22 cellular contexts compared by ENCODE assay signal in the genomic region with DNA sequence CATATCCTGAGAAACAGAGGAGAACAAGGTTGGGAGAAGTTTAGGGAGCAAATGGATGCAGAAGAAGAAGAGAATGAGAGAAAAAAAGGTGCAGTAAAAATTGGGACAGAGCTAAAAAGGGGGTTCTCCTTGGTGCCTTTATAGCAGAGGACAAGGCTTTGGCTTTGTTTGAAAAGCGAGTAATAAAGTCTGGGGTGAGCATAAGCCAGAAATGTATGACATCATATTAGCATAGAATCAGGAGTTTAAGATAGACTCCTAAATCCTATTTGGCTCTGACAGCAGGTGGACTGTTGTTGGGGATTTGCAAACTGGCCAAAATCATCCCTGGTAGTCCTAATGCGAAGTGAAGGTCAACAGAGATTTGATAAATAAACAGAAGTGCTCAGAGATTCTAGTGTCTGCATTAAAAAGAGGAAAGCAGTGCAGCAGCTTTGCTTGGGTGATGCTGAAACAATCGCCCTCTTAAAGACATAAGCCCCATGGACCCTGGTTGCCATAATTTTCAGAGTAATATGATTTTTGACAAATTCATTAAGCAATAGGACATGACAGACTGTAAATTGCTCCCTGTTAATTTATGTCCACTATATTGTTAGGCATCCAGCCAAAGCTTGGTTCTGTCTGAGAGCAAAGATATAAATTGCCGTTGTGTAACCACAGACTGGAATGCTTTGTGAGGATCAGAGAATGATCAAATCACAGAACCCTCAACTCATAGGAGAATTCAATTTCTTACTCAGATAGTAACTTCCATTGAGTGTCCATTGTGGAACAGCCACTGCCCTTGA.
DNase-seq lines count a peak whose midpoint lies in the region; TF ChIP-seq lines count a peak whose summit lies in the region.
"Had no signal": no experiment of that assay in that cellular context is flagged by ENCODE, and none has a peak within 500 bp of the region (broad histone marks: within the 10 kb centered on the region; RNA-seq: fewer than 3 reads in every experiment).

No MANE protein-coding gene starts in this region.

- no peak overlapping the region for H2BK20ac ChIP-seq in H9 (ENCODE audit: low read depth, low read length, poor library complexity, severe bottlenecking)

- no peak overlapping the region for H3K18ac ChIP-seq in H9 (ENCODE audit: insufficient read length, low read depth, low read length)

- no peak overlapping the region for H2BK120ac ChIP-seq in H9 (ENCODE audit: low read depth, low read length, poor library complexity, severe bottlenecking)

- H4K20me1 ChIP-seq in H9 (ENCODE audit: control insufficient read depth, insufficient read depth, insufficient read length), result no peaks in the 10 kb centered on the region

- H3K56ac ChIP-seq in H9 (ENCODE audit: insufficient read length, low read depth, low read length), result no peak overlapping the region

- H3K4me3 ChIP-seq in adipocyte (ENCODE audit: low read length), result no peak overlapping the region
- H3K4me3 ChIP-seq: lung, MG63, neural progenitor cell, thyroid gland had no signal

- H2BK5ac ChIP-seq in H9 (ENCODE audit: insufficient read length, low read length), result no peak overlapping the region

- no peak overlapping the region for H3K14ac ChIP-seq in H9 (ENCODE audit: insufficient read depth, low read length)

- peaks cover 5 to 20% of the 10 kb centered on the region in 2 experiments; a peak in 4 of 5 replicates for H3K9me3 Mint-ChIP-seq in H9
- H3K9me3 Mint-ChIP-seq: activated T-helper 1 cell treated with anti-CD3 and anti-CD28 coated beads, Interleukin-12 subunit alpha, Interleukin-12 subunit beta, Interleukin-2, Interleukin-4 antibody, amounts not matched to agents 30 ng/mL and 10 ng/mL and 1 ng/mL, durations not matched to agents 14 hours and 24 hours and 36 hours; stimulated activated naive CD8-positive, alpha-beta T cell treated with anti-CD3 and anti-CD28 coated beads, Interleukin-15, amount 100 ng/mL, for 72 hours had no signal

- H3K27me3 Mint-ChIP-seq in H9 (ENCODE audit: low read depth), result no peaks in the 10 kb centered on the region
- H3K27me3 Mint-ChIP-seq: activated naive CD4-positive, alpha-beta T cell treated with anti-CD3 and anti-CD28 coated beads, Interleukin-2, amount 10 ng/mL, durations not matched to agents 7 days and 5 days; IgD-negative memory B cell; T-helper 17 cell had no signal

- H3K36me3 Mint-ChIP-seq in H9 (ENCODE audit: insufficient read depth in 1 of 3, low read depth in 3 of 3), result peaks cover 0 to 13% (median 8%) of the 10 kb centered on the region in 3 experiments; a peak in 4 of 7 replicates
- H3K36me3 Mint-ChIP-seq: activated naive CD4-positive, alpha-beta T cell treated with anti-CD3 and anti-CD28 coated beads, Interleukin-2, amount 10 ng/mL, durations not matched to agents 7 days and 5 days; IgD-negative memory B cell; neural progenitor cell had no signal

- no peak overlapping the region for H3K4ac ChIP-seq in H9 (ENCODE audit: low read depth, low read length)

- H3K9ac ChIP-seq in adipocyte (ENCODE audit: low read length) (no peak overlapping the region), H9 (ENCODE audit: extremely low read depth, insufficient read length, low read length) (no peak overlapping the region)
- H3K9ac ChIP-seq: neural progenitor cell had no signal

- no peak overlapping the region for H2BK15ac ChIP-seq in H9 (ENCODE audit: low read depth, low read length)

- H3K23ac ChIP-seq in H9 (ENCODE audit: insufficient read length, low read depth, low read length), result no peak overlapping the region

- no peak overlapping the region for H2BK12ac ChIP-seq in H9 (ENCODE audit: insufficient read length, low read depth, low read length)

- no CpG with 5 or more reads among the region's 4 CpGs for WGBS in H9 (ENCODE audit: extremely low coverage, insufficient read length, low lambda C conversion rate)

- no peak overlapping the region for H4K8ac ChIP-seq in H9 (replicated peaks; ENCODE audit: insufficient read length, low read depth, low read length)

- no peak overlapping the region for H3K4me2 ChIP-seq in H9 (ENCODE audit: insufficient read depth, insufficient read length, low read length)
- H3K4me2 ChIP-seq: neural progenitor cell had no signal

- H3K27me3 ChIP-seq in adipocyte (replicated peaks; ENCODE audit: control insufficient read depth, insufficient read depth, low read length) (no peaks in the 10 kb centered on the region), H9 (ENCODE audit: insufficient read depth, low read length) (no peaks in the 10 kb centered on the region)
- H3K27me3 ChIP-seq: MG63, neural progenitor cell, thyroid gland had no signal

- H3K4me1 Mint-ChIP-seq in H9, result peaks cover 4 to 5% of the 10 kb centered on the region in 2 experiments; a peak in 3 of 4 replicates
- H3K4me1 Mint-ChIP-seq: activated naive CD4-positive, alpha-beta T cell treated with anti-CD3 and anti-CD28 coated beads, Interleukin-2, amount 10 ng/mL, durations not matched to agents 7 days and 5 days; stimulated activated naive CD8-positive, alpha-beta T cell treated with anti-CD3 and anti-CD28 coated beads, Interleukin-15, amount 100 ng/mL, for 72 hours; T-helper 17 cell had no signal

- no peaks in the 10 kb centered on the region for H3K36me3 ChIP-seq in adipocyte (ENCODE audit: control insufficient read depth, insufficient read depth, low read length, severe bottlenecking)
- H3K36me3 ChIP-seq: MG63, neural progenitor cell, thyroid gland had no signal

- no peak for TF ChIP-seq CTCF in H9 (conservative IDR thresholded peaks at IDR 0.05)

- H3K9me3 ChIP-seq in adipocyte (ENCODE audit: control insufficient read depth, low read length), result peaks cover 7% of the 10 kb centered on the region
- no peaks in the 10 kb centered on the region for H3K9me3 ChIP-seq in H9 (ENCODE audit: control insufficient read depth, low read depth, low read length)
- H3K9me3 ChIP-seq: MG63, thyroid gland had no signal

- H3K23me2 ChIP-seq in H9 (ENCODE audit: insufficient read length, low read depth, low read length, poor library complexity, severe bottlenecking), result no peaks in the 10 kb centered on the region

- no peak overlapping the region for H4K91ac ChIP-seq in H9 (ENCODE audit: insufficient read length, low read depth, low read length)

- H3K27ac Mint-ChIP-seq in H9, result no peak overlapping the region
- H3K27ac Mint-ChIP-seq: activated naive CD4-positive, alpha-beta T cell treated with anti-CD3 and anti-CD28 coated beads, Interleukin-2, amount 10 ng/mL, durations not matched to agents 7 days and 5 days; activated T-helper 1 cell treated with anti-CD3 and anti-CD28 coated beads, Interleukin-12 subunit alpha, Interleukin-12 subunit beta, Interleukin-2, Interleukin-4 antibody, amounts not matched to agents 30 ng/mL and 10 ng/mL and 1 ng/mL, durations not matched to agents 14 hours and 24 hours and 36 hours; HFFc6; IgD-negative memory B cell; neural progenitor cell; stimulated activated naive CD8-positive, alpha-beta T cell treated with anti-CD3 and anti-CD28 coated beads, Interleukin-15, amount 100 ng/mL, for 72 hours; T-helper 17 cell had no signal

- no peaks in the 10 kb centered on the region for H3K79me2 ChIP-seq in H9 (ENCODE audit: insufficient read depth, low read length)

- no peak overlapping the region for H2AFZ ChIP-seq in H9 (ENCODE audit: low read length)
- H2AFZ ChIP-seq: neural progenitor cell had no signal

- no peaks in the 10 kb centered on the region for H3K79me1 ChIP-seq in H9 (ENCODE audit: insufficient read depth, low read depth, low read length, poor library complexity, severe bottlenecking)

- H3K4me1 ChIP-seq in adipocyte (ENCODE audit: control insufficient read depth, insufficient read depth, low read length) (no peaks in the 10 kb centered on the region), H9 (ENCODE audit: insufficient read depth, low read length) (no peaks in the 10 kb centered on the region)
- H3K4me1 ChIP-seq: thyroid gland had no signal

- no peak overlapping the region for H4K5ac ChIP-seq in H9 (ENCODE audit: insufficient read length, low read depth, low read length)

- DNase-seq in NCI-H1105 (lab: John Stamatoyannopoulos, UW), result peak; percentile 26
- peak; percentile 42 for DNase-seq in NCI-H748 treated with DMSO at 0.1 percent for 48 hours (lab: John Stamatoyannopoulos, UW)
- peak; percentile 40 for DNase-seq in adipocyte (ENCODE audit: low read depth)
- DNase-seq in left kidney (ENCODE audit: low read depth, low spot score), result peak; percentile 50
- no peak for DNase-seq in OCI-M2 (lab: John Stamatoyannopoulos, UW; ENCODE audit: unreplicated experiment)
- DNase-seq in H9, result no peak
- no peak for DNase-seq in hippocampal formation (lab: John Stamatoyannopoulos, UW)
- DNase-seq: activated CD4-positive, alpha-beta T cell treated with anti-CD3 and anti-CD28 coated beads for 4 hours; activated naive CD4-positive, alpha-beta T cell treated with anti-CD3 and anti-CD28 coated beads, Interleukin-2, amount 10 ng/mL, durations not matched to agents 7 days and 5 days; amygdala; HFFc6; kidney; MG63; NCI-H1694 treated with DMSO at 0.1 percent for 48 hours; NK-92 treated with Interleukin-12 subunit alpha and Interleukin-12 subunit beta, amount 100 ng/mL, for 24 hours; stimulated activated naive CD8-positive, alpha-beta T cell treated with anti-CD3 and anti-CD28 coated beads, Interleukin-15, amount 100 ng/mL, for 72 hours; T-helper 17 cell; thyroid gland had no signal

- no peak overlapping the region for H3K27ac ChIP-seq in H9 (ENCODE audit: insufficient read length, low read depth, low read length)
- H3K27ac ChIP-seq: neural progenitor cell, thyroid gland had no signal

- no peak overlapping the region for H3K4me3 Mint-ChIP-seq in H9
- H3K4me3 Mint-ChIP-seq: activated naive CD4-positive, alpha-beta T cell treated with anti-CD3 and anti-CD28 coated beads, Interleukin-2, amount 10 ng/mL, durations not matched to agents 7 days and 5 days; activated T-helper 1 cell treated with anti-CD3 and anti-CD28 coated beads, Interleukin-12 subunit alpha, Interleukin-12 subunit beta, Interleukin-2, Interleukin-4 antibody, amounts not matched to agents 30 ng/mL and 10 ng/mL and 1 ng/mL, durations not matched to agents 14 hours and 24 hours and 36 hours; HFFc6; IgD-negative memory B cell; neural progenitor cell; stimulated activated naive CD8-positive, alpha-beta T cell treated with anti-CD3 and anti-CD28 coated beads, Interleukin-15, amount 100 ng/mL, for 72 hours; T-helper 17 cell had no signal

- no peak overlapping the region for H3T11ph ChIP-seq in H9 (ENCODE audit: low read length)

- no peak overlapping the region for H2AK5ac ChIP-seq in H9 (ENCODE audit: insufficient read length, low read length)

Comparison
In these comparisons a context has a peak if more than half of its experiments do, and no peak if none do; other contexts are left out.
1. DNase-seq: peak in NCI-H1105 (single experiment), NCI-H748 treated with DMSO at 0.1 percent for 48 hours (single experiment), adipocyte (single experiment) and left kidney (single experiment); none in OCI-M2 (single experiment), H9 (single experiment) and hippocampal formation (0 of 2).